ENCODE assay signal across 32 cellular contexts in the genomic region with DNA sequence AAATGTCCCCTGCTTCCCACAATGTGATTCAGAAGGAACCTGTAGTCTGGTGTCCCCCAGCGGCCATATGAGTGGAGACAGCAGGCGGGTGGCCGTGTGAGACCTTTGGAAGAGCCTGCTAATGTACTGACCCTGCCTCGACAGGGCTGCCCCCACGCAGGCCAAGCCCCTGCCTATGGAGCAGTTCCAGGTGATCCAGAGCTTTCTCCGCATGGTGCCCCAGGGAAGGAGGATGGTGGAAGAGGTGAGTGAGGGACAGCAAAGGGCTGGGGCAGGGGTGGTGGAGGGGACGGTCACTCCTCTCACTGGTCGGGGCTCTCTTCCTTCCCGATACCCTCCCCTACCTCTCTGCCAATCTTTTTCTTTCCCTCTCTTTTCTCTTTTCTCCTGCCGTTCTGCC.
"Had no signal": no experiment of that assay in that cellular context is flagged by ENCODE, and none has a peak within 500 bp of the region (broad histone marks: within the 10 kb centered on the region; RNA-seq: fewer than 3 reads in every experiment).

No MANE protein-coding gene starts in this region.

- H3K36me3 ChIP-seq: adrenal gland had no signal

- FAIRE-seq: endothelial cell of umbilical vein, frontal cortex had no signal

- H3K9me3 ChIP-seq: adrenal gland, body of pancreas had no signal

- H3K36me3 Mint-ChIP-seq: activated CD4-positive, alpha-beta memory T cell treated with anti-CD3 and anti-CD28 coated beads for 36 hours; activated CD8-positive, alpha-beta memory T cell treated with anti-CD3 and anti-CD28 coated beads, Interleukin-2, amount 10 ng/mL, durations not matched to agents 7 days and 5 days; activated naive CD4-positive, alpha-beta T cell treated with anti-CD3 and anti-CD28 coated beads, Interleukin-2, amount 50 U/mL, for 24 hours; activated naive CD8-positive, alpha-beta T cell treated with anti-CD3 and anti-CD28 coated beads for 36 hours had no signal

- H3K27ac Mint-ChIP-seq: activated CD4-positive, alpha-beta memory T cell treated with anti-CD3 and anti-CD28 coated beads for 36 hours; activated CD4-positive, alpha-beta T cell treated with anti-CD3 and anti-CD28 coated beads for 36 hours; activated CD4-positive, alpha-beta T cell treated with anti-CD3 and anti-CD28 coated beads, Interleukin-2, amount 10 ng/mL, durations not matched to agents 24 days and 14 days; activated CD8-positive, alpha-beta memory T cell treated with anti-CD3 and anti-CD28 coated beads, Interleukin-2, amount 10 ng/mL, durations not matched to agents 7 days and 5 days; activated CD8-positive, alpha-beta T cell treated with anti-CD3 and anti-CD28 coated beads, Interleukin-2, amount 10 ng/mL, durations not matched to agents 7 days and 5 days; activated naive CD4-positive, alpha-beta T cell treated with anti-CD3 and anti-CD28 coated beads for 36 hours; activated naive CD4-positive, alpha-beta T cell treated with anti-CD3 and anti-CD28 coated beads, Interleukin-2, amount 50 U/mL, for 24 hours; activated naive CD8-positive, alpha-beta T cell treated with anti-CD3 and anti-CD28 coated beads for 36 hours; activated naive CD8-positive, alpha-beta T cell treated with anti-CD3 and anti-CD28 coated beads, Interleukin-2, amount 50 U/mL, for 24 hours; activated T-helper 1 cell treated with anti-CD3 and anti-CD28 coated beads, Interleukin-12 subunit alpha, Interleukin-12 subunit beta, Interleukin-2, Interleukin-4 antibody, amounts not matched to agents 30 ng/mL and 10 ng/mL and 1 ng/mL, durations not matched to agents 14 hours and 24 hours and 36 hours; activated T-helper 2 cell treated with anti-CD3 and anti-CD28 coated beads, Interferon-gamma antibody, Interleukin-2, Interleukin-4, amounts not matched to agents 10 μg/mL and 5 μg/mL and 100 μg/mL, durations not matched to agents 14 hours and 24 hours and 36 hours; effector memory CD8-positive, alpha-beta T cell had no signal

- H3K27me3 ChIP-seq: adrenal gland, body of pancreas had no signal

- H3K4me3 Mint-ChIP-seq: activated CD4-positive, alpha-beta memory T cell treated with anti-CD3 and anti-CD28 coated beads for 36 hours; activated CD4-positive, alpha-beta T cell treated with anti-CD3 and anti-CD28 coated beads for 36 hours; activated CD4-positive, alpha-beta T cell treated with anti-CD3 and anti-CD28 coated beads, Interleukin-2, amount 10 ng/mL, durations not matched to agents 24 days and 14 days; activated CD8-positive, alpha-beta memory T cell treated with anti-CD3 and anti-CD28 coated beads, Interleukin-2, amount 10 ng/mL, durations not matched to agents 7 days and 5 days; activated CD8-positive, alpha-beta T cell treated with anti-CD3 and anti-CD28 coated beads, Interleukin-2, amount 10 ng/mL, durations not matched to agents 7 days and 5 days; activated naive CD4-positive, alpha-beta T cell treated with anti-CD3 and anti-CD28 coated beads for 36 hours; activated naive CD4-positive, alpha-beta T cell treated with anti-CD3 and anti-CD28 coated beads, Interleukin-2, amount 50 U/mL, for 24 hours; activated naive CD8-positive, alpha-beta T cell treated with anti-CD3 and anti-CD28 coated beads for 36 hours; activated naive CD8-positive, alpha-beta T cell treated with anti-CD3 and anti-CD28 coated beads, Interleukin-2, amount 50 U/mL, for 24 hours; activated T-helper 1 cell treated with anti-CD3 and anti-CD28 coated beads, Interleukin-12 subunit alpha, Interleukin-12 subunit beta, Interleukin-2, Interleukin-4 antibody, amounts not matched to agents 30 ng/mL and 10 ng/mL and 1 ng/mL, durations not matched to agents 14 hours and 24 hours and 36 hours; effector memory CD8-positive, alpha-beta T cell had no signal

- DNase-seq: activated CD4-positive, alpha-beta memory T cell treated with anti-CD3 and anti-CD28 coated beads for 36 hours; activated CD4-positive, alpha-beta T cell treated with anti-CD3 and anti-CD28 coated beads for 36 hours; activated CD4-positive, alpha-beta T cell treated with anti-CD3 and anti-CD28 coated beads, Interleukin-2, amount 10 ng/mL, durations not matched to agents 24 days and 14 days; activated CD4-positive, CD25-positive, alpha-beta regulatory T cell; activated CD4-positive, CD25-positive, alpha-beta regulatory T cell treated with anti-CD3 and anti-CD28 coated beads, Interleukin-2, amount 50 U/mL, for 72 hours; activated CD8-positive, alpha-beta memory T cell treated with anti-CD3 and anti-CD28 coated beads, Interleukin-2, amount 10 ng/mL, durations not matched to agents 7 days and 5 days; activated CD8-positive, alpha-beta memory T cell treated with anti-CD3 and anti-CD28 coated beads, Interleukin-2, amount 50 U/mL, for 4 hours; activated CD8-positive, alpha-beta T cell treated with anti-CD3 and anti-CD28 coated beads, Interleukin-2, amount 10 ng/mL, durations not matched to agents 7 days and 5 days; activated effector memory CD4-positive, alpha-beta T cell treated with anti-CD3 and anti-CD28 coated beads, Interleukin-2, amount 50 U/mL, for 16 hours; activated naive CD4-positive, alpha-beta T cell treated with anti-CD3 and anti-CD28 coated beads for 36 hours; activated naive CD8-positive, alpha-beta T cell treated with anti-CD3 and anti-CD28 coated beads for 36 hours; activated naive CD8-positive, alpha-beta T cell treated with anti-CD3 and anti-CD28 coated beads, Interleukin-2, amount 50 U/mL, for 24 hours; activated T-cell treated with anti-CD3 and anti-CD28 coated beads, Interleukin-2, amount 50 U/mL, for 1 hour; activated T-cell treated with anti-CD3 and anti-CD28 coated beads, Interleukin-2, amount 50 U/mL, for 48 hours; adrenal gland; amygdala; body of pancreas; caudate nucleus; cerebellar nuclear complex; cortex of kidney; dermis blood vessel endothelial cell; effector CD4-positive, alpha-beta T cell; effector memory CD8-positive, alpha-beta T cell; foreskin fibroblast; head of caudate nucleus; T-helper 2 cell had no signal

- H3K4me1 Mint-ChIP-seq: activated CD4-positive, alpha-beta T cell treated with anti-CD3 and anti-CD28 coated beads for 36 hours; activated CD4-positive, alpha-beta T cell treated with anti-CD3 and anti-CD28 coated beads, Interleukin-2, amount 10 ng/mL, durations not matched to agents 24 days and 14 days; activated CD8-positive, alpha-beta memory T cell treated with anti-CD3 and anti-CD28 coated beads, Interleukin-2, amount 10 ng/mL, durations not matched to agents 7 days and 5 days; activated naive CD4-positive, alpha-beta T cell treated with anti-CD3 and anti-CD28 coated beads, Interleukin-2, amount 50 U/mL, for 24 hours; activated naive CD8-positive, alpha-beta T cell treated with anti-CD3 and anti-CD28 coated beads for 36 hours; activated naive CD8-positive, alpha-beta T cell treated with anti-CD3 and anti-CD28 coated beads, Interleukin-2, amount 50 U/mL, for 24 hours had no signal

- H3K4me3 ChIP-seq: adrenal gland, body of pancreas had no signal

- H3K9me3 Mint-ChIP-seq: activated CD4-positive, alpha-beta memory T cell treated with anti-CD3 and anti-CD28 coated beads for 36 hours; activated CD4-positive, alpha-beta T cell treated with anti-CD3 and anti-CD28 coated beads, Interleukin-2, amount 10 ng/mL, durations not matched to agents 24 days and 14 days; activated naive CD4-positive, alpha-beta T cell treated with anti-CD3 and anti-CD28 coated beads for 36 hours; activated naive CD4-positive, alpha-beta T cell treated with anti-CD3 and anti-CD28 coated beads, Interleukin-2, amount 50 U/mL, for 24 hours; activated naive CD8-positive, alpha-beta T cell treated with anti-CD3 and anti-CD28 coated beads for 36 hours; activated naive CD8-positive, alpha-beta T cell treated with anti-CD3 and anti-CD28 coated beads, Interleukin-2, amount 50 U/mL, for 24 hours; activated T-helper 1 cell treated with anti-CD3 and anti-CD28 coated beads, Interleukin-12 subunit alpha, Interleukin-12 subunit beta, Interleukin-2, Interleukin-4 antibody, amounts not matched to agents 30 ng/mL and 10 ng/mL and 1 ng/mL, durations not matched to agents 14 hours and 24 hours and 36 hours; activated T-helper 2 cell treated with anti-CD3 and anti-CD28 coated beads, Interferon-gamma antibody, Interleukin-2, Interleukin-4, amounts not matched to agents 10 μg/mL and 5 μg/mL and 100 μg/mL, durations not matched to agents 14 hours and 24 hours and 36 hours; effector memory CD8-positive, alpha-beta T cell had no signal

- ATAC-seq: activated CD4-positive, alpha-beta T cell treated with anti-CD3 and anti-CD28 coated beads for 36 hours; activated CD8-positive, alpha-beta memory T cell treated with anti-CD3 and anti-CD28 coated beads, Interleukin-2, amount 10 ng/mL, durations not matched to agents 7 days and 5 days; activated CD8-positive, alpha-beta T cell treated with anti-CD3 and anti-CD28 coated beads, Interleukin-2, amount 10 ng/mL, durations not matched to agents 7 days and 5 days; activated naive CD8-positive, alpha-beta T cell treated with anti-CD3 and anti-CD28 coated beads, Interleukin-2, amount 50 U/mL, for 24 hours; body of pancreas; effector memory CD8-positive, alpha-beta T cell had no signal

- H3K27me3 Mint-ChIP-seq: activated CD4-positive, alpha-beta memory T cell treated with anti-CD3 and anti-CD28 coated beads for 36 hours; activated CD4-positive, alpha-beta T cell treated with anti-CD3 and anti-CD28 coated beads for 36 hours; activated CD4-positive, alpha-beta T cell treated with anti-CD3 and anti-CD28 coated beads, Interleukin-2, amount 10 ng/mL, durations not matched to agents 24 days and 14 days; activated naive CD4-positive, alpha-beta T cell treated with anti-CD3 and anti-CD28 coated beads, Interleukin-2, amount 50 U/mL, for 24 hours; activated naive CD8-positive, alpha-beta T cell treated with anti-CD3 and anti-CD28 coated beads for 36 hours; activated naive CD8-positive, alpha-beta T cell treated with anti-CD3 and anti-CD28 coated beads, Interleukin-2, amount 50 U/mL, for 24 hours had no signal

- H3K27ac ChIP-seq: adrenal gland, body of pancreas, epithelial cell of prostate had no signal

- H3K4me1 ChIP-seq: adrenal gland, body of pancreas had no signal
